In the genomic region with DNA sequence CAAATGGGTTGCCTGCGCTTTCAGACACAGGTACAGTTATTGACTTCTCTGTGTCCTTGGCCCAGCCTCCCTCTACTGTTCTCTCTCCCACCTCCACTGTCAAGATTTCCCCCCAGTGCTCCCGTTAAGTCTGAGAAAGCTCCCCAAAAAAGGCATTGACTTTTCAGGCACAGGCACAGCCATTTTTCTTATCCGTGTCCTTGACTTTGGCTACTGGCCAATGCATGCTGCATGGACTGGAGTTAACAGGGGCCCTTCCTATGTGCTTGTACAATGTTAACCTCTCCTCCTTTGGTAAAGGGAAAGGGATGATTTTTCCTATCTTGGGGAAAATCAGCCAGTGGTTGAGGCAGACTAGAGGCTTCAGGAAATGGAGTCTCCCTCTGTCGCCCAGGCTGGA, we compare ENCODE assay signal across 8 cellular contexts. TPM values are rescaled to one million over a fixed set of nuclear protein-coding genes. Genes with fewer than 3 reads are reported as not detected.
"Had no signal": no experiment of that assay in that cellular context is flagged by ENCODE, and none has a peak within 500 bp of the region (broad histone marks: within the 10 kb centered on the region; RNA-seq: fewer than 3 reads in every experiment).

No MANE protein-coding gene starts in this region.

- H3K27ac ChIP-seq: GM23248 had no signal

- FAIRE-seq: H1, H54, HTR-8/SVneo had no signal

- H3K4me3 ChIP-seq: GM23248 had no signal

- H3K9ac ChIP-seq: GM23248 had no signal

- DNase-seq: GM23248, H9, HCEC 1CT, IMR-90 had no signal

- H2AFZ ChIP-seq: GM23248 had no signal

RNA-seq across cellular contexts. Expression of gene APOL5, which starts 4.3 kb away (rescaled TPM):
- total RNA-seq: GM23248, H1, H9, HT-29 had no signal
- polyA plus RNA-seq: GM23248, H1 had no signal
